2 cellular contexts compared by ENCODE assay signal in genomic region chr22:26606611-26607010, GRCh38.
TF ChIP-seq lines count a peak whose summit lies in the region.

No MANE protein-coding gene starts in this region.

TF ChIP-seq in GM12891, 5 proteins besides CTCF, POLR2A, EP300 and RAD21 (continued from another document):
- TF ChIP-seq PAX5 (IDR thresholded peaks at IDR 0.05; ENCODE audit: insufficient read depth, low read length, severe bottlenecking) (no peak), POU2F2 (IDR thresholded peaks at IDR 0.05; ENCODE audit: low read depth, low read length) (no peak), TAF1 (IDR thresholded peaks at IDR 0.05; ENCODE audit: low read depth, low read length) (no peak)

TF ChIP-seq in GM23338, 12 proteins besides CTCF, POLR2A, EP300 and RAD21 (continued from another document):
- no peak for TF ChIP-seq ZNF331 (CRISPR knock-in tag; IDR thresholded peaks at IDR 0.05; ENCODE audit: low read depth)
